Comparison of ENCODE assay signal across 24 cellular contexts in the genomic region with DNA sequence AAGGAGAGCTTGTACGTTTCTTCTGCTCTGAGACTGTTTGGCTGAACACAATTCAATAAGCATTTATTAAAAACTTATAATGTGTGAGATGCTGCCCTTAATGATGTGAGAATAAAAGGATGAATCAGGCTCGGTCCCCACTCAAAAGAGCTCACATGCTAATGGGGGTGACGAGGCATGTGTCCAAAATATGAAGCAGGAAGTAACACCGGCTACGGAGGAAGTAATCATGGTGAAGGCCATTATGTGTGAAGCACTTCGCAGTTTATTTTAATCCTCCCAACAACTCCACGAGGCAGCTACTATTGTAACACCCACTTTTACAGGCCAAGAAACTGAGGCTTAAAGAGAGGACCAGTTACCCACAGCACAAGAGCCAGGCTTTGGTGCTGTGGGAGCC. TPM values are rescaled to one million over a fixed set of nuclear protein-coding genes. Genes with fewer than 3 reads are reported as not detected.
DNase-seq lines count a peak whose midpoint lies in the region; ATAC-seq and TF ChIP-seq lines count a peak whose summit lies in the region.
"Had no signal": no experiment of that assay in that cellular context is flagged by ENCODE, and none has a peak within 500 bp of the region (broad histone marks: within the 10 kb centered on the region; RNA-seq: fewer than 3 reads in every experiment).

No MANE protein-coding gene starts in this region.

- no peak for ATAC-seq in natural killer cell treated with Interleukin-12 subunit alpha and Interleukin-12 subunit beta and Interleukin-15 and Interleukin-18, amount 100 ng/mL, for 72 hours
- ATAC-seq: activated CD8-positive, alpha-beta T cell treated with anti-CD3 and anti-CD28 coated beads, Interleukin-2, amount 10 ng/mL, durations not matched to agents 7 days and 5 days; stimulated activated naive B cell treated with anti-CD40 and anti-IgM and Interleukin-4, amounts not matched to agents 10 μg/mL and 1 μg/mL and 100 μg/mL, for 72 hours had no signal

- H3K9ac ChIP-seq in MM.1S (ENCODE audit: low read length), result no peak overlapping the region

- BruUV-seq in A673 (replicated peaks; lab: Mats Ljungman, UMichigan), result no TSS peak

- TF ChIP-seq CTCF in A673 (conservative IDR thresholded peaks at IDR 0.05; ENCODE audit: low read depth, low read length) (no peak), ascending aorta (IDR thresholded peaks at IDR 0.05) (no peak), MM.1S (IDR thresholded peaks at IDR 0.05; ENCODE audit: low read length) (no peak)

- DNase-seq in A673 (ENCODE audit: low spot score) (peak; percentile 70), KBM-7 (peak; percentile 31), ascending aorta (ENCODE audit: low spot score in 2 of 2) (no peak), MM.1S (no peak), T-helper 1 cell (no peak), NCI-H1092 (lab: John Stamatoyannopoulos, UW) (no peak)
- DNase-seq in natural killer cell treated with Interleukin-12 subunit alpha and Interleukin-12 subunit beta and Interleukin-15 and Interleukin-18, amount 100 ng/mL, for 72 hours (ENCODE audit: low spot score), result no peak
- DNase-seq in activated CD4-positive, alpha-beta T cell treated with anti-CD3 and anti-CD28 coated beads, Interleukin-2, amount 10 ng/mL, durations not matched to agents 24 days and 14 days, result no peak
- DNase-seq: activated CD8-positive, alpha-beta T cell treated with anti-CD3 and anti-CD28 coated beads, Interleukin-2, amount 10 ng/mL, durations not matched to agents 7 days and 5 days; activated naive CD8-positive, alpha-beta T cell treated with anti-CD3 and anti-CD28 coated beads, Interleukin-2, amount 10 ng/mL, durations not matched to agents 7 days and 5 days; central memory CD4-positive, alpha-beta T cell; DMS79 treated with DMSO at 0.1 percent for 48 hours; left ventricle myocardium inferior; mesendoderm; NCI-H1417 treated with DMSO at 0.1 percent for 48 hours; NCI-H2081 treated with DMSO at 0.1 percent for 48 hours; NCI-H226; NCI-H748 treated with DMSO at 0.1 percent for 48 hours; stimulated activated CD4-positive, alpha-beta T cell treated with anti-CD3 and anti-CD28 coated beads, Interleukin-15, amount 100 ng/mL, for 24 hours; stimulated activated naive B cell treated with anti-CD40 and anti-IgM and Interleukin-4, amounts not matched to agents 10 μg/mL and 1 μg/mL and 100 μg/mL, for 72 hours had no signal

- H3K27me3 ChIP-seq in A673 (replicated peaks; ENCODE audit: insufficient read depth, low read depth, low read length, poor library complexity) (no peaks in the 10 kb centered on the region), ascending aorta (no peaks in the 10 kb centered on the region), MM.1S (replicated peaks; ENCODE audit: insufficient read depth, low read length) (peaks cover 17% of the 10 kb centered on the region)

- no peaks in the 10 kb centered on the region for H3K9me2 ChIP-seq in MM.1S (replicated peaks; ENCODE audit: insufficient read depth, low read length)

- H3K36me3 Mint-ChIP-seq in natural killer cell treated with Interleukin-12 subunit alpha and Interleukin-12 subunit beta and Interleukin-15 and Interleukin-18, amount 100 ng/mL, for 72 hours, result peaks cover 5% of the 10 kb centered on the region
- no peaks in the 10 kb centered on the region for H3K36me3 Mint-ChIP-seq in activated CD4-positive, alpha-beta T cell treated with anti-CD3 and anti-CD28 coated beads, Interleukin-2, amount 10 ng/mL, durations not matched to agents 24 days and 14 days (ENCODE audit: low read depth)
- H3K36me3 Mint-ChIP-seq: activated naive CD8-positive, alpha-beta T cell treated with anti-CD3 and anti-CD28 coated beads, Interleukin-2, amount 10 ng/mL, durations not matched to agents 7 days and 5 days had no signal

- no peaks in the 10 kb centered on the region for H3K36me3 ChIP-seq in A673 (ENCODE audit: insufficient read depth, low read length, poor library complexity, severe bottlenecking)
- H3K36me3 ChIP-seq in ascending aorta, result no peaks in the 10 kb centered on the region
- no peaks in the 10 kb centered on the region for H3K36me3 ChIP-seq in MM.1S (replicated peaks; ENCODE audit: insufficient read depth, low read length)
- H3K36me3 ChIP-seq: left ventricle myocardium inferior, prostate gland had no signal

- H4K20me1 ChIP-seq in MM.1S (ENCODE audit: insufficient read depth, low read length), result no peaks in the 10 kb centered on the region

- no peak overlapping the region for H3K4me2 ChIP-seq in MM.1S (ENCODE audit: low read depth, low read length)

- peaks cover 23% of the 10 kb centered on the region for H3F3A ChIP-seq in MM.1S (ENCODE audit: insufficient read depth, low read length)

- H3K4me1 ChIP-seq in A673 (ENCODE audit: insufficient read depth, low read length, poor library complexity, severe bottlenecking) (peaks cover 31% of the 10 kb centered on the region), ascending aorta (peaks cover 10 to 14% of the 10 kb centered on the region in 2 donors), MM.1S (ENCODE audit: low read length) (peaks cover 30% of the 10 kb centered on the region)
- H3K4me1 ChIP-seq: prostate gland had no signal

- in situ Hi-C loops in KBM-7 (cut with MboI; ENCODE audit: low pct_unique_long_range_greater_than_20kb, low sequenced_read_pairs), result no loop called here

- intact Hi-C loops in A673 (cut with micrococcal nuclease; ENCODE audit: unreplicated experiment) (no loop called here), ascending aorta (cut with DNase I) (no loop called here)
- intact Hi-C loops in activated CD4-positive, alpha-beta T cell treated with anti-CD3 and anti-CD28 coated beads, Interleukin-2, amount 10 ng/mL, durations not matched to agents 24 days and 14 days (cut with micrococcal nuclease), result no loop called here

- POLR2A ChIA-PET in A673 (lab: Charles Lee; ENCODE audit: low non-redundant PET), result no interaction called here

- H3K9me3 Mint-ChIP-seq in natural killer cell treated with Interleukin-12 subunit alpha and Interleukin-12 subunit beta and Interleukin-15 and Interleukin-18, amount 100 ng/mL, for 72 hours, result no peaks in the 10 kb centered on the region
- H3K9me3 Mint-ChIP-seq in activated CD4-positive, alpha-beta T cell treated with anti-CD3 and anti-CD28 coated beads, Interleukin-2, amount 10 ng/mL, durations not matched to agents 24 days and 14 days, result no peaks in the 10 kb centered on the region
- H3K9me3 Mint-ChIP-seq: activated naive CD8-positive, alpha-beta T cell treated with anti-CD3 and anti-CD28 coated beads, Interleukin-2, amount 10 ng/mL, durations not matched to agents 7 days and 5 days; dendritic cell treated with granulocyte-macrophage colony-stimulating factor and Interleukin-4, amounts not matched to agents 40 ng/mL and 50 ng/mL, for 4 days; T-helper 1 cell treated with Interleukin-12 subunit alpha and Interleukin-12 subunit beta and Interleukin-4 antibody, amounts not matched to agents 30 μg/mL and 1 μg/mL, for 36 hours had no signal

- H3K27ac ChIP-seq in A673 (ENCODE audit: low read depth, low read length, poor library complexity, severe bottlenecking), result no peak overlapping the region
- H3K27ac ChIP-seq in ascending aorta, result peak overlapping the region; percentile 77 to 84
- no peak overlapping the region for H3K27ac ChIP-seq in MM.1S (ENCODE audit: low read length)
- H3K27ac ChIP-seq: left ventricle myocardium inferior, prostate gland, SK-N-MC had no signal

- peaks cover 13 to 15% of the 10 kb centered on the region in 2 donors for H3K4me1 Mint-ChIP-seq in natural killer cell treated with Interleukin-12 subunit alpha and Interleukin-12 subunit beta and Interleukin-15 and Interleukin-18, amount 100 ng/mL, for 72 hours (ENCODE audit: low read depth in 2 of 2)
- peaks cover 2% of the 10 kb centered on the region for H3K4me1 Mint-ChIP-seq in activated CD4-positive, alpha-beta T cell treated with anti-CD3 and anti-CD28 coated beads, Interleukin-2, amount 10 ng/mL, durations not matched to agents 24 days and 14 days

- H3K9me3 ChIP-seq in A673 (ENCODE audit: low read depth, low read length, poor library complexity, severe bottlenecking) (no peaks in the 10 kb centered on the region), ascending aorta (no peaks in the 10 kb centered on the region), MM.1S (replicated peaks; ENCODE audit: insufficient read depth, low read length) (no peaks in the 10 kb centered on the region)
- H3K9me3 ChIP-seq: left ventricle myocardium inferior, prostate gland had no signal

- H2AFZ ChIP-seq in MM.1S (ENCODE audit: low read length), result no peak overlapping the region

- no peak overlapping the region for H3K4me3 ChIP-seq in A673 (ENCODE audit: low read depth, low read length, poor library complexity, severe bottlenecking)
- H3K4me3 ChIP-seq in ascending aorta, result no peak overlapping the region
- no peak overlapping the region for H3K4me3 ChIP-seq in MM.1S (ENCODE audit: low read length)
- H3K4me3 ChIP-seq: left ventricle myocardium inferior, prostate gland, SK-N-MC had no signal

- CTCF ChIA-PET in A673 (lab: Charles Lee), result no interaction called here

- no peaks in the 10 kb centered on the region for H3K79me2 ChIP-seq in MM.1S (ENCODE audit: low read length)

- peak overlapping the region in 1 of 2 donors; percentile 38 for H3K27ac Mint-ChIP-seq in natural killer cell treated with Interleukin-12 subunit alpha and Interleukin-12 subunit beta and Interleukin-15 and Interleukin-18, amount 100 ng/mL, for 72 hours
- H3K27ac Mint-ChIP-seq in activated CD4-positive, alpha-beta T cell treated with anti-CD3 and anti-CD28 coated beads, Interleukin-2, amount 10 ng/mL, durations not matched to agents 24 days and 14 days, result no peak overlapping the region
- H3K27ac Mint-ChIP-seq: activated CD8-positive, alpha-beta T cell treated with anti-CD3 and anti-CD28 coated beads, Interleukin-2, amount 10 ng/mL, durations not matched to agents 7 days and 5 days; activated naive CD8-positive, alpha-beta T cell treated with anti-CD3 and anti-CD28 coated beads, Interleukin-2, amount 10 ng/mL, durations not matched to agents 7 days and 5 days; dendritic cell treated with granulocyte-macrophage colony-stimulating factor and Interleukin-4, amounts not matched to agents 40 ng/mL and 50 ng/mL, for 4 days; stimulated activated naive B cell treated with anti-CD40 and anti-IgM and Interleukin-4, amounts not matched to agents 10 μg/mL and 1 μg/mL and 100 μg/mL, for 72 hours; T-helper 1 cell treated with Interleukin-12 subunit alpha and Interleukin-12 subunit beta and Interleukin-4 antibody, amounts not matched to agents 30 μg/mL and 1 μg/mL, for 36 hours had no signal

- H3K27me3 Mint-ChIP-seq in natural killer cell treated with Interleukin-12 subunit alpha and Interleukin-12 subunit beta and Interleukin-15 and Interleukin-18, amount 100 ng/mL, for 72 hours, result peaks cover 10 to 13% of the 10 kb centered on the region in 2 donors
- peaks cover 30% of the 10 kb centered on the region for H3K27me3 Mint-ChIP-seq in activated CD4-positive, alpha-beta T cell treated with anti-CD3 and anti-CD28 coated beads, Interleukin-2, amount 10 ng/mL, durations not matched to agents 24 days and 14 days

- H3K4me3 Mint-ChIP-seq in natural killer cell treated with Interleukin-12 subunit alpha and Interleukin-12 subunit beta and Interleukin-15 and Interleukin-18, amount 100 ng/mL, for 72 hours, result peak overlapping the region; percentile 55
- H3K4me3 Mint-ChIP-seq in activated CD4-positive, alpha-beta T cell treated with anti-CD3 and anti-CD28 coated beads, Interleukin-2, amount 10 ng/mL, durations not matched to agents 24 days and 14 days, result no peak overlapping the region
- H3K4me3 Mint-ChIP-seq: activated CD8-positive, alpha-beta T cell treated with anti-CD3 and anti-CD28 coated beads, Interleukin-2, amount 10 ng/mL, durations not matched to agents 7 days and 5 days; activated naive CD8-positive, alpha-beta T cell treated with anti-CD3 and anti-CD28 coated beads, Interleukin-2, amount 10 ng/mL, durations not matched to agents 7 days and 5 days; dendritic cell treated with granulocyte-macrophage colony-stimulating factor and Interleukin-4, amounts not matched to agents 40 ng/mL and 50 ng/mL, for 4 days; stimulated activated naive B cell treated with anti-CD40 and anti-IgM and Interleukin-4, amounts not matched to agents 10 μg/mL and 1 μg/mL and 100 μg/mL, for 72 hours; T-helper 1 cell treated with Interleukin-12 subunit alpha and Interleukin-12 subunit beta and Interleukin-4 antibody, amounts not matched to agents 30 μg/mL and 1 μg/mL, for 36 hours had no signal

RNA-seq across cellular contexts. Expression of a gene that starts 3.4 kb away (rescaled TPM):
- total RNA-seq in A673 (2021), result 1.3 and 3.1 TPM in 2 replicates
- total RNA-seq in ascending aorta, result 6.6 TPM
- under 1 TPM in 1 of 2 donors, not detected in 1; 0.07 TPM for total RNA-seq in natural killer cell treated with Interleukin-12 subunit alpha and Interleukin-12 subunit beta and Interleukin-15 and Interleukin-18, amount 100 ng/mL, for 72 hours
- 0.09 TPM in 1 of 2 replicates, not detected in the other for total RNA-seq in activated CD4-positive, alpha-beta T cell treated with anti-CD3 and anti-CD28 coated beads, Interleukin-2, amount 10 ng/mL, durations not matched to agents 24 days and 14 days
- total RNA-seq: activated naive CD8-positive, alpha-beta T cell treated with anti-CD3 and anti-CD28 coated beads, Interleukin-2, amount 10 ng/mL, durations not matched to agents 7 days and 5 days had no signal

Comparison
In these comparisons a context has a peak if more than half of its experiments do, and no peak if none do; other contexts are left out.
1. DNase-seq: peak in A673 (single experiment) and KBM-7 (single experiment); none in ascending aorta (0 of 2), natural killer cell treated with Interleukin-12 subunit alpha and Interleukin-12 subunit beta and Interleukin-15 and Interleukin-18, amount 100 ng/mL, for 72 hours (single experiment), activated CD4-positive, alpha-beta T cell treated with anti-CD3 and anti-CD28 coated beads, Interleukin-2, amount 10 ng/mL, durations not matched to agents 24 days and 14 days (single experiment), MM.1S (single experiment), T-helper 1 cell (0 of 5) and NCI-H1092 (single experiment).
2. H3K27ac ChIP-seq: peak in ascending aorta (2 of 2); none in A673 (single experiment) and MM.1S (single experiment).